27 cellular contexts compared by ENCODE assay signal in the genomic region with DNA sequence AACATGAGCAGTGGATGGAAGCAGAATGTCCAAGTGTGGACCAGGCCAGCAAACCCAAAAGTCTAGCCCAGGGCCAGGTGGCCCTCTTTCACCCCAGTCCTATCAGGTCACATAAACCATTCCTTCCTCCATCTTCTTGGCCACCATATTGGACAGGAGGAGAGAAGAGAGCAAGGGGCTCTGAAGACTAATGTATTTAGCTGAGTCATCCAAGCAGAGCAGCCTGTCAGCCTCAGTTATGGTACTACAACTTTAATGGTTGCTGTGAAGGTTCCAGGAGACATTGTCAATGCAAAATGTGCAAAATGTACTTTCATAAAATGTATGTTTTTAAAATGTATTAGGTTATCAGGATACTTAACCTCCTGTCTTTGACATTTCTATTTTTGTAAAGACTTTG.
"Had no signal": no experiment of that assay in that cellular context is flagged by ENCODE, and none has a peak within 500 bp of the region (broad histone marks: within the 10 kb centered on the region; RNA-seq: fewer than 3 reads in every experiment).

No MANE protein-coding gene starts in this region.

- H3K36me3 Mint-ChIP-seq: mesothelial cell of epicardium had no signal

- FAIRE-seq: endometrium, islet of Langerhans, keratinocyte had no signal

- ATAC-seq: effector memory CD8-positive, alpha-beta T cell; esophagus mucosa; gastrocnemius medialis; heart right ventricle; left cardiac atrium; left lung; left ventricle myocardium superior; lower lobe of right lung; mucosa of descending colon had no signal

- H3K4me1 ChIP-seq: colonic mucosa, esophagus squamous epithelium, gastrocnemius medialis, heart right ventricle, left lung, lower lobe of right lung had no signal

- H3K27ac Mint-ChIP-seq: dendritic cell treated with granulocyte-macrophage colony-stimulating factor and Interleukin-4, amounts not matched to agents 40 ng/mL and 50 ng/mL, for 4 days; effector memory CD8-positive, alpha-beta T cell; endodermal cell; mesothelial cell of epicardium had no signal

- H3K4me3 ChIP-seq: colonic mucosa, esophagus squamous epithelium, gastrocnemius medialis, heart right ventricle, left lung, lower lobe of right lung, mucosa of descending colon had no signal

- H3K36me3 ChIP-seq: colonic mucosa, esophagus squamous epithelium, gastrocnemius medialis, heart right ventricle, left lung, lower lobe of right lung had no signal

- H3K27me3 Mint-ChIP-seq: dendritic cell treated with granulocyte-macrophage colony-stimulating factor and Interleukin-4, amounts not matched to agents 40 ng/mL and 50 ng/mL, for 4 days had no signal

- H3K27ac ChIP-seq: colonic mucosa, epithelial cell of prostate, esophagus squamous epithelium, gastrocnemius medialis, heart right ventricle, left lung, lower lobe of right lung had no signal

- H3K4me1 Mint-ChIP-seq: mesothelial cell of epicardium had no signal

- H3K4me3 Mint-ChIP-seq: dendritic cell treated with granulocyte-macrophage colony-stimulating factor and Interleukin-4, amounts not matched to agents 40 ng/mL and 50 ng/mL, for 4 days; effector memory CD8-positive, alpha-beta T cell; endodermal cell; mesothelial cell of epicardium had no signal

- DNase-seq: colonic mucosa; cortex of kidney; effector CD8-positive, alpha-beta T cell; effector memory CD8-positive, alpha-beta T cell; endodermal cell; erythroblast; esophagus squamous epithelium; foreskin fibroblast; foreskin melanocyte; gastrocnemius medialis; glutamatergic neuron; head of caudate nucleus; heart right ventricle; hippocampal formation; left cardiac atrium; left lung; left ventricle myocardium superior; lower lobe of right lung; mesenchymal stem cell; mucosa of descending colon had no signal

- H3K9me3 ChIP-seq: colonic mucosa, esophagus squamous epithelium, gastrocnemius medialis, lower lobe of right lung, mucosa of descending colon had no signal

- H3K27me3 ChIP-seq: colonic mucosa, esophagus squamous epithelium, gastrocnemius medialis, heart right ventricle, left lung had no signal
